Comparison of ENCODE assay signal across 20 cellular contexts in genomic region chr2:196537311-196537710, GRCh38. TPM values are rescaled to one million over a fixed set of nuclear protein-coding genes. Genes with fewer than 3 reads are reported as not detected.
A peak's percentile ranks its signal among the peaks of the same experiment; 100 is the strongest.
DNase-seq lines count a peak whose midpoint lies in the region; ATAC-seq and TF ChIP-seq lines count a peak whose summit lies in the region.
"Had no signal": no experiment of that assay in that cellular context is flagged by ENCODE, and none has a peak within 500 bp of the region (broad histone marks: within the 10 kb centered on the region; RNA-seq: fewer than 3 reads in every experiment).

No MANE protein-coding gene starts in this region.

- POLR2A ChIA-PET in CD8-positive, alpha-beta T cell (lab: Charles Lee), result no interaction called here

- in situ Hi-C loops in G401 (cut with HindIII; ENCODE audit: low sequenced_read_pairs), result no loop called here

- no peaks in the 10 kb centered on the region for H3K9me3 ChIP-seq in aorta (ENCODE audit: control insufficient read depth, low read length)
- H3K9me3 ChIP-seq in CD8-positive, alpha-beta T cell (ENCODE audit: low read length), result no peaks in the 10 kb centered on the region
- H3K9me3 ChIP-seq: BE2C, HAP-1 had no signal

- intact Hi-C loops in dorsolateral prefrontal cortex (cut with DNase I), result loop anchor here in 1 of 2 donors (2.0 kb wide), 1 partner anchor 101 kb away; the partner anchor contains the start of gene CCDC150
- intact Hi-C loops in left ventricle myocardium superior (cut with micrococcal nuclease), result no loop called here
- intact Hi-C loops in aorta (cut with DNase I), result loop anchor here in 1 of 2 donors (10.0 kb wide), 1 partner anchor 217 kb away; no protein-coding TSS in a partner anchor
- intact Hi-C loops in CD8-positive, alpha-beta T cell (cut with DNase I, micrococcal nuclease), result no loop called here

- H3K4me1 Mint-ChIP-seq in CD8-positive, alpha-beta T cell (ENCODE audit: low read depth), result no peaks in the 10 kb centered on the region
- H3K4me1 Mint-ChIP-seq: CD4-positive, alpha-beta memory T cell had no signal

- 93% methylated on average over 8 of the region's 8 CpGs for WGBS in aorta, 2 donors

- H3K36me3 Mint-ChIP-seq in CD8-positive, alpha-beta T cell, result no peaks in the 10 kb centered on the region
- H3K36me3 Mint-ChIP-seq: CD4-positive, alpha-beta memory T cell had no signal

- peaks cover 7% of the 10 kb centered on the region for H3K27me3 Mint-ChIP-seq in CD8-positive, alpha-beta T cell (ENCODE audit: low read depth)

- H3K9me3 Mint-ChIP-seq in CD8-positive, alpha-beta T cell, result no peaks in the 10 kb centered on the region
- H3K9me3 Mint-ChIP-seq: CD4-positive, alpha-beta memory T cell had no signal

- H3K4me3 ChIP-seq in AG10803 (ENCODE audit: low read length) (no peak overlapping the region), dorsolateral prefrontal cortex (no peak overlapping the region), aorta (ENCODE audit: low read length in 2 of 2) (no peak overlapping the region)
- H3K4me3 ChIP-seq in CD8-positive, alpha-beta T cell (ENCODE audit: low read depth, low read length), result no peak overlapping the region
- H3K4me3 ChIP-seq: HAP-1 had no signal

- H3K27ac ChIP-seq in dorsolateral prefrontal cortex, result peak overlapping the region in 36 of 59 donors; percentile 1 to 87 (median 46)
- H3K27ac ChIP-seq in aorta (ENCODE audit: low read depth in 1 of 2, low read length in 2 of 2), result no peak overlapping the region
- H3K27ac ChIP-seq in CD8-positive, alpha-beta T cell (ENCODE audit: low read depth, low read length), result no peak overlapping the region
- H3K27ac ChIP-seq: C4-2B had no signal

- ATAC-seq in left ventricle myocardium superior, result peak; percentile 58
- ATAC-seq in aorta (ENCODE audit: low FRiP score), result no peak
- no peak for ATAC-seq in CD8-positive, alpha-beta T cell

- H3K27ac Mint-ChIP-seq in CD8-positive, alpha-beta T cell, result no peak overlapping the region
- H3K27ac Mint-ChIP-seq: CD4-positive, alpha-beta memory T cell had no signal

- TF ChIP-seq CTCF in AG10803 (conservative IDR thresholded peaks at IDR 0.05; ENCODE audit: low read length), result no peak
- no peak for TF ChIP-seq CTCF in dorsolateral prefrontal cortex (IDR thresholded peaks at IDR 0.05 in 54 of 56, conservative IDR thresholded peaks at IDR 0.05 in 2 of 56; ENCODE audit: low read depth in 1 of 56, partially characterized antibody in 56 of 56)
- TF ChIP-seq CTCF in CD8-positive, alpha-beta T cell (IDR thresholded peaks at IDR 0.05), result no peak

- no peak overlapping the region for H3K4me3 Mint-ChIP-seq in CD8-positive, alpha-beta T cell
- H3K4me3 Mint-ChIP-seq: CD4-positive, alpha-beta memory T cell had no signal

- CTCF ChIA-PET in CD8-positive, alpha-beta T cell (lab: Charles Lee), result no interaction called here

- H3K36me3 ChIP-seq in aorta (ENCODE audit: control insufficient read depth in 1 of 2, insufficient read depth in 2 of 2, low read length in 1 of 2), result no peaks in the 10 kb centered on the region
- H3K36me3 ChIP-seq in CD8-positive, alpha-beta T cell (ENCODE audit: insufficient read depth, low read length), result no peaks in the 10 kb centered on the region
- H3K36me3 ChIP-seq: BE2C, HAP-1 had no signal

- DNase-seq in AG10803 (ENCODE audit: low read depth) (peak; percentile 15), G401 (ENCODE audit: low spot score) (peak; percentile 65), dorsolateral prefrontal cortex (peak in 1 of 10 donors; percentile 12), left ventricle myocardium superior (no peak), aorta (no peak), GM19238 (ENCODE audit: insufficient read length, low spot score) (no peak), medulla oblongata (ENCODE audit: extremely low spot score) (no peak)
- DNase-seq in CD8-positive, alpha-beta T cell, result no peak
- DNase-seq: ACHN; BE2C; CD4-positive, alpha-beta memory T cell; COR-L47; DMS153; DMS79 treated with DMSO at 0.1 percent for 48 hours; EL; GF-D8; IMR-90 had no signal

- no peaks in the 10 kb centered on the region for H3K4me1 ChIP-seq in aorta (ENCODE audit: control insufficient read depth in 1 of 2, insufficient read depth in 2 of 2, low read length in 2 of 2)
- H3K4me1 ChIP-seq in CD8-positive, alpha-beta T cell (ENCODE audit: insufficient read depth, low read length), result no peaks in the 10 kb centered on the region
- H3K4me1 ChIP-seq: HAP-1 had no signal

- no peaks in the 10 kb centered on the region for H3K27me3 ChIP-seq in dorsolateral prefrontal cortex
- H3K27me3 ChIP-seq in aorta (ENCODE audit: control insufficient read depth in 1 of 2, insufficient read depth in 2 of 2, low read length in 1 of 2), result no peaks in the 10 kb centered on the region
- H3K27me3 ChIP-seq in CD8-positive, alpha-beta T cell (ENCODE audit: insufficient read depth, low read length), result no peaks in the 10 kb centered on the region
- H3K27me3 ChIP-seq: BE2C had no signal

RNA-seq across cellular contexts. Expression of gene HECW2, which starts 56.0 kb away (rescaled TPM):
- total RNA-seq in G401 (2014; rRNA removed; shearing (Covaris generic)), result not detected in 2 replicates
- 100 to 1,000 TPM in 3 of 120 experiments, 10 to 100 TPM in 117; 49.6 to 107 (median 77.3) TPM for total RNA-seq in dorsolateral prefrontal cortex
- total RNA-seq in left ventricle myocardium superior, result 36.9 TPM
- total RNA-seq in aorta, result 10 to 100 TPM in 1 of 2 donors, 1 to 10 TPM in 1; 8.7 to 13.3 TPM
- 1 to 10 TPM; 1.5 to 2.5 TPM for polyA plus RNA-seq in aorta
- under 1 TPM; 0.19 to 0.46 TPM for total RNA-seq in CD8-positive, alpha-beta T cell
- total RNA-seq: HT-29 had no signal

Comparison
In these comparisons a context has a peak if more than half of its experiments do, and no peak if none do; other contexts are left out.
1. DNase-seq: peak in AG10803 (single experiment) and G401 (single experiment); none in left ventricle myocardium superior (single experiment), aorta (0 of 2), GM19238 (single experiment), CD8-positive, alpha-beta T cell (0 of 7) and medulla oblongata (single experiment).
2. H3K27ac ChIP-seq: peak in dorsolateral prefrontal cortex (36 of 59); none in aorta (0 of 2) and CD8-positive, alpha-beta T cell (single experiment).